In the genomic region with DNA sequence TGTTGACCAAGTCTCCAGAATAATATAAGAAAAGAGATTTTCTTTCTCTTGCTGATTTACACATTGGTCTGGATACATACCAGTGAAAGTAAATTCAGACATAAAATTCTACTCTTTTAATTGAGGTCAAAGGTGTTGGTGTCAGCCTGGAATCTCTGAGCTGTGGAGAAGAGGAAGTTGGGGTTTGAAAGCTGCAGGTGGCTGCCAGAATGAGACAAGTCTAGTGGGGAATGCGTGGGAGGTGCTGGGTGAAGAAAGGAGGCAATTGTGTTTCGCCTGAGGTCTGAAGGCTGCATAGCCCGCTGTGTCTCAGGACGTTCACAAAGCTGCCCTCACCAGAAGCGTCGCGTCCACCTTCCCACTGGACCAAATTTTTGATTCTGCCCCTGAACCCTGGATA, we compare ENCODE assay signal across 1 cellular context.
A peak's percentile ranks its signal among the peaks of the same experiment; 100 is the strongest.
TF ChIP-seq lines count a peak whose summit lies in the region.

No MANE protein-coding gene starts in this region.

TF ChIP-seq in GM12878, 131 proteins besides CTCF, POLR2A, EP300 and RAD21 (continued from another document and continues in another):
- TF ChIP-seq ZBTB11 (CRISPR knock-in tag; IDR thresholded peaks at IDR 0.05) (no peak), CEBPB (IDR thresholded peaks at IDR 0.05; ENCODE audit: borderline replicate concordance in 1 of 2, low read depth in 2 of 2, low read length in 2 of 2) (no peak), WRNIP1 (IDR thresholded peaks at IDR 0.05; ENCODE audit: borderline replicate concordance, low read depth, low read length) (no peak), SUZ12 (IDR thresholded peaks at IDR 0.05; ENCODE audit: unreplicated experiment) (no peak), CUX1 (IDR thresholded peaks at IDR 0.05; ENCODE audit: insufficient replicate concordance, low read depth, low read length) (no peak), ZBED1 (IDR thresholded peaks at IDR 0.05; ENCODE audit: borderline replicate concordance) (peak; percentile 62; the same call in 1 of the 2 replicates), HDAC2 (IDR thresholded peaks at IDR 0.05) (no peak), SPI1 (IDR thresholded peaks at IDR 0.05; ENCODE audit: borderline replicate concordance, insufficient read depth, low read depth, low read length) (peak; percentile 80), HDAC6 (IDR thresholded peaks at IDR 0.05; ENCODE audit: unreplicated experiment) (no peak), ZNF274 (IDR thresholded peaks at IDR 0.05; ENCODE audit: insufficient read depth, insufficient read length) (no peak), SIX5 (IDR thresholded peaks at IDR 0.05; ENCODE audit: low read depth, low read length, severe bottlenecking) (no peak), CBX3 (IDR thresholded peaks at IDR 0.05; ENCODE audit: borderline replicate concordance, low read depth) (no peak), LARP7 (IDR thresholded peaks at IDR 0.05) (no peak), ZNF207 (IDR thresholded peaks at IDR 0.05; ENCODE audit: borderline replicate concordance) (no peak), E2F8 (IDR thresholded peaks at IDR 0.05; ENCODE audit: low read depth, partially characterized antibody) (no peak), POLR2AphosphoS2 (IDR thresholded peaks at IDR 0.05; ENCODE audit: low read depth, low read length) (no peak), TBL1XR1 (IDR thresholded peaks at IDR 0.05; ENCODE audit: low read depth, low read length) (peak; percentile 64; the same call in 1 of the 2 replicates), SREBF1 (IDR thresholded peaks at IDR 0.05; ENCODE audit: low read length) (no peak), TCF12 (IDR thresholded peaks at IDR 0.05; ENCODE audit: low read depth, low read length) (peak; percentile 96), MTA3 (IDR thresholded peaks at IDR 0.05; ENCODE audit: borderline replicate concordance, low read length) (no peak), NR2F1 (conservative IDR thresholded peaks at IDR 0.05) (peak; percentile 99), SUPT20H (IDR thresholded peaks at IDR 0.05; ENCODE audit: borderline replicate concordance, control insufficient read depth, low read depth, low read length) (no peak), MEF2B (IDR thresholded peaks at IDR 0.05; ENCODE audit: partially characterized antibody, poor library complexity, severe bottlenecking) (peak; percentile 84), TCF7 (IDR thresholded peaks at IDR 0.05; ENCODE audit: borderline replicate concordance) (no peak), NFIC (IDR thresholded peaks at IDR 0.05; ENCODE audit: low read depth, low read length) (peak; percentile 64; the same call in 1 of the 2 replicates), E2F4 (IDR thresholded peaks at IDR 0.05; ENCODE audit: low read depth, low read length) (no peak), NBN (IDR thresholded peaks at IDR 0.05) (peak; percentile 58; the same call in 1 of the 2 replicates), EZH2 (IDR thresholded peaks at IDR 0.05; ENCODE audit: borderline replicate concordance, control insufficient read depth, low read depth, low read length) (no peak), ZNF384 (IDR thresholded peaks at IDR 0.05; ENCODE audit: borderline replicate concordance, low read depth, low read length) (no peak), KLF5 (IDR thresholded peaks at IDR 0.05; ENCODE audit: partially characterized antibody) (no peak), ZBTB33 (IDR thresholded peaks at IDR 0.05) (no peak), JUND (IDR thresholded peaks at IDR 0.05; ENCODE audit: low read depth, low read length) (no peak)
- TF ChIP-seq, protein P1, sequence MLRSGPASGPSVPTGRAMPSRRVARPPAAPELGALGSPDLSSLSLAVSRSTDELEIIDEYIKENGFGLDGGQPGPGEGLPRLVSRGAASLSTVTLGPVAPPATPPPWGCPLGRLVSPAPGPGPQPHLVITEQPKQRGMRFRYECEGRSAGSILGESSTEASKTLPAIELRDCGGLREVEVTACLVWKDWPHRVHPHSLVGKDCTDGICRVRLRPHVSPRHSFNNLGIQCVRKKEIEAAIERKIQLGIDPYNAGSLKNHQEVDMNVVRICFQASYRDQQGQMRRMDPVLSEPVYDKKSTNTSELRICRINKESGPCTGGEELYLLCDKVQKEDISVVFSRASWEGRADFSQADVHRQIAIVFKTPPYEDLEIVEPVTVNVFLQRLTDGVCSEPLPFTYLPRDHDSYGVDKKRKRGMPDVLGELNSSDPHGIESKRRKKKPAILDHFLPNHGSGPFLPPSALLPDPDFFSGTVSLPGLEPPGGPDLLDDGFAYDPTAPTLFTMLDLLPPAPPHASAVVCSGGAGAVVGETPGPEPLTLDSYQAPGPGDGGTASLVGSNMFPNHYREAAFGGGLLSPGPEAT (IDR thresholded peaks at IDR 0.05; ENCODE audit: low read depth) = peak; percentile 89
- TF ChIP-seq, protein P2, sequence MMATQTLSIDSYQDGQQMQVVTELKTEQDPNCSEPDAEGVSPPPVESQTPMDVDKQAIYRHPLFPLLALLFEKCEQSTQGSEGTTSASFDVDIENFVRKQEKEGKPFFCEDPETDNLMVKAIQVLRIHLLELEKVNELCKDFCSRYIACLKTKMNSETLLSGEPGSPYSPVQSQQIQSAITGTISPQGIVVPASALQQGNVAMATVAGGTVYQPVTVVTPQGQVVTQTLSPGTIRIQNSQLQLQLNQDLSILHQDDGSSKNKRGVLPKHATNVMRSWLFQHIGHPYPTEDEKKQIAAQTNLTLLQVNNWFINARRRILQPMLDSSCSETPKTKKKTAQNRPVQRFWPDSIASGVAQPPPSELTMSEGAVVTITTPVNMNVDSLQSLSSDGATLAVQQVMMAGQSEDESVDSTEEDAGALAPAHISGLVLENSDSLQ (IDR thresholded peaks at IDR 0.05) = no peak
- TF ChIP-seq, protein P3, sequence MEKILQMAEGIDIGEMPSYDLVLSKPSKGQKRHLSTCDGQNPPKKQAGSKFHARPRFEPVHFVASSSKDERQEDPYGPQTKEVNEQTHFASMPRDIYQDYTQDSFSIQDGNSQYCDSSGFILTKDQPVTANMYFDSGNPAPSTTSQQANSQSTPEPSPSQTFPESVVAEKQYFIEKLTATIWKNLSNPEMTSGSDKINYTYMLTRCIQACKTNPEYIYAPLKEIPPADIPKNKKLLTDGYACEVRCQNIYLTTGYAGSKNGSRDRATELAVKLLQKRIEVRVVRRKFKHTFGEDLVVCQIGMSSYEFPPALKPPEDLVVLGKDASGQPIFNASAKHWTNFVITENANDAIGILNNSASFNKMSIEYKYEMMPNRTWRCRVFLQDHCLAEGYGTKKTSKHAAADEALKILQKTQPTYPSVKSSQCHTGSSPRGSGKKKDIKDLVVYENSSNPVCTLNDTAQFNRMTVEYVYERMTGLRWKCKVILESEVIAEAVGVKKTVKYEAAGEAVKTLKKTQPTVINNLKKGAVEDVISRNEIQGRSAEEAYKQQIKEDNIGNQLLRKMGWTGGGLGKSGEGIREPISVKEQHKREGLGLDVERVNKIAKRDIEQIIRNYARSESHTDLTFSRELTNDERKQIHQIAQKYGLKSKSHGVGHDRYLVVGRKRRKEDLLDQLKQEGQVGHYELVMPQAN (conservative IDR thresholded peaks at IDR 0.05) = no peak
- TF ChIP-seq, protein P4, sequence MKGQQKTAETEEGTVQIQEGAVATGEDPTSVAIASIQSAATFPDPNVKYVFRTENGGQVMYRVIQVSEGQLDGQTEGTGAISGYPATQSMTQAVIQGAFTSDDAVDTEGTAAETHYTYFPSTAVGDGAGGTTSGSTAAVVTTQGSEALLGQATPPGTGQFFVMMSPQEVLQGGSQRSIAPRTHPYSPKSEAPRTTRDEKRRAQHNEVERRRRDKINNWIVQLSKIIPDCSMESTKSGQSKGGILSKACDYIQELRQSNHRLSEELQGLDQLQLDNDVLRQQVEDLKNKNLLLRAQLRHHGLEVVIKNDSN (IDR thresholded peaks at IDR 0.05; ENCODE audit: borderline replicate concordance, extremely low read length, insufficient read depth, low read depth, low read length) = no peak
